ENCODE assay signal across 1 cellular context in the genomic region with DNA sequence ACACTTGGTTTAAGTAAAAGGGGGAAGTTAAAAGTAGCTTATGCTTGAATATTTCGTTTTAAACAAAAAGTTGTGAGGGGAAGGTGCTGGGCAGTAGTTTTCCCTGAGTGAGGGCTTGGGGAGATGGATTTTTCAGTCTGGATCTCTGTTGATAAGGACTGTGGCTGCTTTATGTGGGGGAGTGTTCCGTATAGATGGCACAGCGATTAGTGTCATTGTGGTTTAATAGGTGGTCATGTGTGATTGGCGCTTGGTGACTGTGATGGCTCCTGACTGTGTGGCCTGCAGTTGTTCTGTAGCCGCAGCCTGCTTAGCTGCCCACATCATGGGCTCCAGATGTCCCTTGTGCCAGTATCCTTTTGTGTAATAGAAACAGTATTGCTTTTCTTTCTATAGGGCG.
TF ChIP-seq lines count a peak whose summit lies in the region.

No MANE protein-coding gene starts in this region.

TF ChIP-seq in H1, 55 proteins besides CTCF, POLR2A, EP300 and RAD21:
- TF ChIP-seq PHF8 (conservative IDR thresholded peaks at IDR 0.05; ENCODE audit: low read depth, low read length): no peak
- TF ChIP-seq ZNF274 (IDR thresholded peaks at IDR 0.05; ENCODE audit: borderline replicate concordance, extremely low read depth, low read length): no peak
- no peak for TF ChIP-seq SAP30 (IDR thresholded peaks at IDR 0.05; ENCODE audit: insufficient read depth, insufficient replicate concordance, low read length)
- no peak for TF ChIP-seq SP4 (IDR thresholded peaks at IDR 0.05; ENCODE audit: low read length)
- TF ChIP-seq TAF1 (IDR thresholded peaks at IDR 0.05; ENCODE audit: low read depth, low read length): no peak
- TF ChIP-seq MAFK (IDR thresholded peaks at IDR 0.05; ENCODE audit: low read depth, low read length): no peak
- no peak for TF ChIP-seq CHD2 (IDR thresholded peaks at IDR 0.05; ENCODE audit: low read length)
- no peak for TF ChIP-seq GABPA (IDR thresholded peaks at IDR 0.05; ENCODE audit: borderline replicate concordance, insufficient read depth, low read length)
- TF ChIP-seq GTF2F1 (IDR thresholded peaks at IDR 0.05; ENCODE audit: borderline replicate concordance, low read depth, low read length): no peak
- no peak for TF ChIP-seq SIN3A (conservative IDR thresholded peaks at IDR 0.05 in 1 of 2, IDR thresholded peaks at IDR 0.05 in 1 of 2; ENCODE audit: low read depth in 1 of 2, low read length in 2 of 2)
- TF ChIP-seq BCL11A (IDR thresholded peaks at IDR 0.05; ENCODE audit: low read depth in 2 of 2, low read length in 2 of 2): no peak
